ENCODE assay signal across 8 cellular contexts in the genomic region with DNA sequence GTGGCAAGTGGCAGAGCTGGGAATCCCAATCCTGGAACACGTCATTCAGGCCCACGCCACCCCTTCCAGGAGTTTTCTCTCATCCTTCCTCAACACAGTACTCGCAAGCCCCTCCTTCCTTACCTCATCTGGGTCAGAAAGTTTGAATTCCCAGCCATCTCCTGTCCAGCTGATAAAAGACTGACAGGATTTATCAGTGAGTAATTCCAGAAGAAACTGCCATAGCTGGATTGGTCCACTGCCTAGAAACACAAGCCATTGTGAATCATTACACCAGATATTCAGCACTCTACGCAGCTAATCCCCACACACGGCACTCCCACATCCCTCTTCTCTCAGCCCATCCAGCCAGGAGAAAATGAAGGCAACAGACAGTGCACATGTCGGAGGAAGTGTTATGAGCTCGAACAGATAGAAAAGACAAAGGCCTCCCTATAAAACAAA.
A peak's percentile ranks its signal among the peaks of the same experiment; 100 is the strongest.
DNase-seq lines count a peak whose midpoint lies in the region; ATAC-seq lines count a peak whose summit lies in the region.
"Had no signal": no experiment of that assay in that cellular context is flagged by ENCODE, and none has a peak within 500 bp of the region (broad histone marks: within the 10 kb centered on the region; RNA-seq: fewer than 3 reads in every experiment).

No MANE protein-coding gene starts in this region.

- no peak overlapping the region for H3K4me3 ChIP-seq in subcutaneous abdominal adipose tissue (ENCODE audit: low read depth in 1 of 5, low read length in 5 of 5)

- ATAC-seq in left lobe of liver = peak; percentile 34
- ATAC-seq in GM18498 (IDR thresholded peaks at IDR 0.05; ENCODE audit: unreplicated experiment) = no peak
- no peak for ATAC-seq in left colon

- H3K36me3 ChIP-seq in subcutaneous abdominal adipose tissue (ENCODE audit: control insufficient read depth in 5 of 5, insufficient read depth in 5 of 5, low read length in 5 of 5) = peaks cover 7 to 63% (median 55%) of the 10 kb centered on the region in 5 donors

- intact Hi-C loops in left colon (cut with DNase I, micrococcal nuclease) (no loop called here), posterior vena cava (cut with DNase I) (loop anchor here (10.0 kb wide), 2 partner anchors 51 to 169 kb away; no protein-coding TSS in a partner anchor)

- H3K27me3 ChIP-seq in subcutaneous abdominal adipose tissue (ENCODE audit: control insufficient read depth in 5 of 5, insufficient read depth in 4 of 5, low read length in 5 of 5) = no peaks in the 10 kb centered on the region

- H3K9me3 ChIP-seq in subcutaneous abdominal adipose tissue (ENCODE audit: control insufficient read depth in 5 of 5, low read length in 5 of 5) = no peaks in the 10 kb centered on the region

- H3K9ac ChIP-seq in subcutaneous abdominal adipose tissue (ENCODE audit: low read length in 5 of 5) = peak overlapping the region in 1 of 5 donors; percentile 31

- DNase-seq in LHCN-M2 (ENCODE audit: low read depth) (peak; percentile 87), astrocyte of the hippocampus (ENCODE audit: low read depth, low spot score) (peak; percentile 90), left lobe of liver (ENCODE audit: low spot score) (no peak), left colon (no peak), posterior vena cava (ENCODE audit: low spot score) (no peak)
- DNase-seq: cortex of kidney had no signal

- peaks cover 3 to 52% (median 22%) of the 10 kb centered on the region in 5 donors for H3K4me1 ChIP-seq in subcutaneous abdominal adipose tissue (ENCODE audit: control insufficient read depth in 5 of 5, insufficient read depth in 5 of 5, low read length in 5 of 5)

- H3K27ac ChIP-seq in subcutaneous abdominal adipose tissue (ENCODE audit: low read depth, low read length) = peak overlapping the region; percentile 73

Comparison
In these comparisons a context has a peak if more than half of its experiments do, and no peak if none do; other contexts are left out.
1. DNase-seq: peak in LHCN-M2 (single experiment) and astrocyte of the hippocampus (single experiment); none in left lobe of liver (single experiment), left colon (0 of 2) and posterior vena cava (single experiment).
2. intact Hi-C loops: an anchor here in posterior vena cava (10.0 kb wide); none called in left colon.